In genomic region chr20:11186301-11187008, GRCh38 we compare ENCODE assay signal across 17 cellular contexts.
"Had no signal": no experiment of that assay in that cellular context is flagged by ENCODE, and none has a peak within 500 bp of the region (broad histone marks: within the 10 kb centered on the region; RNA-seq: fewer than 3 reads in every experiment).

No MANE protein-coding gene starts in this region.

- H3K27me3 Mint-ChIP-seq: memory B cell had no signal

- FAIRE-seq: endometrium had no signal

- H3K36me3 Mint-ChIP-seq: activated naive CD4-positive, alpha-beta T cell treated with anti-CD3 and anti-CD28 coated beads, Interleukin-2, amount 50 U/mL, for 72 hours; memory B cell; natural killer cell treated with Interleukin-12 subunit alpha and Interleukin-12 subunit beta and Interleukin-15 and Interleukin-18, amount 100 ng/mL, for 72 hours; type B pancreatic cell had no signal

- H3K4me3 Mint-ChIP-seq: memory B cell; natural killer cell treated with Interleukin-12 subunit alpha and Interleukin-12 subunit beta and Interleukin-15 and Interleukin-18, amount 100 ng/mL, for 72 hours; T-helper 2 cell treated with Interferon-gamma antibody and Interleukin-4, amounts not matched to agents 5 μg/mL and 100 μg/mL, for 36 hours; type B pancreatic cell had no signal

- ATAC-seq: activated naive CD4-positive, alpha-beta T cell treated with anti-CD3 and anti-CD28 coated beads, Interleukin-2, amount 50 U/mL, for 72 hours; natural killer cell treated with Interleukin-12 subunit alpha and Interleukin-12 subunit beta and Interleukin-15 and Interleukin-18, amount 100 ng/mL, for 72 hours; sciatic nerve had no signal

- DNase-seq: activated CD4-positive, alpha-beta T cell treated with anti-CD3 and anti-CD28 coated beads, Interleukin-2, amount 50 U/mL, for 4 hours; activated CD4-positive, CD25-positive, alpha-beta regulatory T cell treated with anti-CD3 and anti-CD28 coated beads, Interleukin-2, amount 50 U/mL, for 72 hours; activated T-cell treated with anti-CD3 and anti-CD28 coated beads, Interleukin-2, amount 50 U/mL, for 1 hour; amniotic stem cell; dorsolateral prefrontal cortex; hypothalamus; nucleus accumbens; stimulated activated CD4-positive, alpha-beta T cell treated with anti-CD3 and anti-CD28 coated beads, Interleukin-2, amount 100 ng/mL, for 48 hours; stimulated activated naive CD4-positive, alpha-beta T cell treated with Interleukin-2 at 50 U/mL for 16 hours had no signal

- H3K4me1 Mint-ChIP-seq: memory B cell had no signal

- H3K27ac Mint-ChIP-seq: activated naive CD4-positive, alpha-beta T cell treated with anti-CD3 and anti-CD28 coated beads, Interleukin-2, amount 50 U/mL, for 72 hours; memory B cell; natural killer cell treated with Interleukin-12 subunit alpha and Interleukin-12 subunit beta and Interleukin-15 and Interleukin-18, amount 100 ng/mL, for 72 hours; T-helper 2 cell treated with Interferon-gamma antibody and Interleukin-4, amounts not matched to agents 5 μg/mL and 100 μg/mL, for 36 hours; type B pancreatic cell had no signal

- H3K4me3 ChIP-seq: dorsolateral prefrontal cortex, prostate gland had no signal
